Comparison of ENCODE assay signal across 1 cellular context in genomic region chr16:28554634-28555423, GRCh38.
TF ChIP-seq lines count a peak whose summit lies in the region.

No MANE protein-coding gene starts in this region.

TF ChIP-seq in HCT116, 20 proteins besides CTCF, POLR2A, EP300 and RAD21 (continued from another document):
- TF ChIP-seq CEBPB (IDR thresholded peaks at IDR 0.05; ENCODE audit: low read depth) (no peak), JUND (IDR thresholded peaks at IDR 0.05) (no peak), MAX (IDR thresholded peaks at IDR 0.05) (no peak), ZBTB33 (IDR thresholded peaks at IDR 0.05; ENCODE audit: extremely low read depth, insufficient replicate concordance, low read length) (no peak), SP1 (IDR thresholded peaks at IDR 0.05; ENCODE audit: low read depth) (no peak)
TF ChIP-seq in HCT116: peak in this region for 0.
